In the genomic region with DNA sequence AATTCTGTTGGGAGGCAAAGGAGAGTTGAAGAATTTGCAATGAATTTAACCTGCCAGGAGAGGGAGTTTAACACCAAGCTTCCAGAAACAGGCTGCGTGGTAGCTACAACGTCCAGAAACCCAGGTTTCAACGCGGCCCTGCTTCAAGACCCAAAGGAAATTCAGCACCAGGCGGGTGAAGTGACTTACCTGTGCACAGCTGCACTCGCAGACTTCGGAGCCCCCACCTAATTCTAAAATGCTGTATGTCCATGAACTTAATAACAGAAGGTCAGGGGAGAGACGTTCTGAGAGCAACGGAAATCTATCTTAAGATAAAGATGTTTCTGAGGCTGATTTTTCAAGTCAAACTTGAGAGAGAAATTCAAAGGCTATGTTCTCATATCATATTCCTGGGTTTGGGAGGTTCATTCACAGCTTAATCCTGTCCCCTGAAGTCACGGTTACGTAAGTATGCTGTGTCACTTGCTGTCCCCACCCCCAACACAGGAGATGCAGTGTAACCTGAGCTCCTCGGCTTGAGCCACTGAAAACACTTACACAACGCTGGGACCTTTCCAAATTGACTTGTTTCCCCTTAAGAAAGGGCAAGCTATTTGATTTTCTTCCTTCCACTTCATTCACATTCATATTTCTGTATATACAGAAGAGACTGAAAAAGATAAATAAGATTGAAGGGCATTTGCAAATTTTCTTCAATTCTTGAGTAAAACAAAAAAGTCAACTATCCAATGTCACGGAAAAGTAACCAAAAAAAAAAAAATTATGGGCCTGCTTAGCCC, we compare ENCODE assay signal across 1 cellular context.
TF ChIP-seq lines count a peak whose summit lies in the region.

No MANE protein-coding gene starts in this region.

TF ChIP-seq in K562, 482 proteins besides CTCF, POLR2A, EP300 and RAD21 (continued from another document and continues in another):
- TF ChIP-seq, protein P1, sequence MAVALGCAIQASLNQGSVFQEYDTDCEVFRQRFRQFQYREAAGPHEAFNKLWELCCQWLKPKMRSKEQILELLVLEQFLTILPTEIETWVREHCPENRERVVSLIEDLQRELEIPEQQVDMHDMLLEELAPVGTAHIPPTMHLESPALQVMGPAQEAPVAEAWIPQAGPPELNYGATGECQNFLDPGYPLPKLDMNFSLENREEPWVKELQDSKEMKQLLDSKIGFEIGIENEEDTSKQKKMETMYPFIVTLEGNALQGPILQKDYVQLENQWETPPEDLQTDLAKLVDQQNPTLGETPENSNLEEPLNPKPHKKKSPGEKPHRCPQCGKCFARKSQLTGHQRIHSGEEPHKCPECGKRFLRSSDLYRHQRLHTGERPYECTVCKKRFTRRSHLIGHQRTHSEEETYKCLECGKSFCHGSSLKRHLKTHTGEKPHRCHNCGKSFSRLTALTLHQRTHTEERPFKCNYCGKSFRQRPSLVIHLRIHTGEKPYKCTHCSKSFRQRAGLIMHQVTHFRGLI (CRISPR knock-in tag; IDR thresholded peaks at IDR 0.05) = 0 out of 2 replicates have a peak, but pooled peaks have one; percentile 16
- TF ChIP-seq SIX5 (IDR thresholded peaks at IDR 0.05; ENCODE audit: borderline replicate concordance in 1 of 2, insufficient read depth in 1 of 2, low read depth in 1 of 2, low read length in 2 of 2) (no peak), ZNF76 (CRISPR knock-in tag; IDR thresholded peaks at IDR 0.05; ENCODE audit: borderline replicate concordance) (no peak), NUFIP1 (IDR thresholded peaks at IDR 0.05; ENCODE audit: partially characterized antibody) (no peak), JUN (IDR thresholded peaks at IDR 0.05; ENCODE audit: borderline replicate concordance, low read depth, low read length) (peak; percentile 85), JUN (CRISPR knock-in tag; IDR thresholded peaks at IDR 0.05; ENCODE audit: borderline replicate concordance) (no peak), MYNN (IDR thresholded peaks at IDR 0.05) (no peak), MYNN (CRISPR knock-in tag; IDR thresholded peaks at IDR 0.05) (no peak), MCM2 (IDR thresholded peaks at IDR 0.05; ENCODE audit: low read depth) (no peak), DNMT1 (IDR thresholded peaks at IDR 0.05) (no peak), CREB1 (IDR thresholded peaks at IDR 0.05) (peak; percentile 75), CREB1 (CRISPR knock-in tag; IDR thresholded peaks at IDR 0.05) (peak; percentile 13; the same call in 1 of the 2 replicates), ZNF282 (CRISPR knock-in tag; IDR thresholded peaks at IDR 0.05) (no peak), NCOR1 (IDR thresholded peaks at IDR 0.05) (peak; percentile 49), RNF2 (IDR thresholded peaks at IDR 0.05) (peak; percentile 87), RBM17 (IDR thresholded peaks at IDR 0.05; ENCODE audit: borderline replicate concordance, low read depth, low read length) (no peak), ZNF3 (CRISPR knock-in tag; IDR thresholded peaks at IDR 0.05) (no peak), SNIP1 (IDR thresholded peaks at IDR 0.05; ENCODE audit: low read depth) (no peak), ETV6 (IDR thresholded peaks at IDR 0.05; ENCODE audit: borderline replicate concordance in 1 of 2, low read depth in 2 of 2, low read length in 1 of 2) (no peak), ETV6 (CRISPR knock-in tag; IDR thresholded peaks at IDR 0.05; ENCODE audit: borderline replicate concordance) (no peak), NFIC (IDR thresholded peaks at IDR 0.05) (peak; percentile 53), KAT8 (IDR thresholded peaks at IDR 0.05; ENCODE audit: low read depth) (no peak), DIDO1 (tag; IDR thresholded peaks at IDR 0.05; ENCODE audit: low read depth) (peak; percentile 14; the same call in 1 of the 2 replicates), THRAP3 (IDR thresholded peaks at IDR 0.05; ENCODE audit: borderline replicate concordance) (no peak; the same call in 1 of the 2 replicates), BMI1 (IDR thresholded peaks at IDR 0.05; ENCODE audit: low read length) (no peak), HNRNPLL (IDR thresholded peaks at IDR 0.05; ENCODE audit: low read depth, low read length, poor library complexity, severe bottlenecking) (no peak), CBX5 (IDR thresholded peaks at IDR 0.05; ENCODE audit: borderline replicate concordance, low read depth) (no peak), HDAC8 (tag; IDR thresholded peaks at IDR 0.05) (no peak), GATA2 (CRISPR knock-in tag; IDR thresholded peaks at IDR 0.05) (no peak), ATF7 (IDR thresholded peaks at IDR 0.05) (peak; percentile 87), NR2C1 (IDR thresholded peaks at IDR 0.05) (peak; percentile 10; the same call in 1 of the 2 replicates), NR2C1 (tag; IDR thresholded peaks at IDR 0.05) (no peak; the same call in none of the 2 replicates), MYC (IDR thresholded peaks at IDR 0.05; ENCODE audit: low read depth, low read length) (peak; percentile 75), MYC (CRISPR knock-in tag; IDR thresholded peaks at IDR 0.05; ENCODE audit: borderline replicate concordance, low read depth) (no peak), ZNF780A (CRISPR knock-in tag; IDR thresholded peaks at IDR 0.05) (no peak), ZNF695 (CRISPR knock-in tag; IDR thresholded peaks at IDR 0.05) (no peak), HDGF (IDR thresholded peaks at IDR 0.05) (no peak), HOXB6 (CRISPR knock-in tag; IDR thresholded peaks at IDR 0.05; ENCODE audit: borderline replicate concordance) (no peak), SRSF7 (optimal IDR thresholded peaks at IDR 0.05; ENCODE audit: low read depth, low read length) (no peak), KDM1A (IDR thresholded peaks at IDR 0.05) (no peak), LARP7 (IDR thresholded peaks at IDR 0.05) (0 out of 2 replicates have a peak, but pooled peaks have one; percentile 53), NCOA4 (IDR thresholded peaks at IDR 0.05; ENCODE audit: partially characterized antibody) (no peak), ZNF24 (IDR thresholded peaks at IDR 0.05) (no peak), RBM22 (IDR thresholded peaks at IDR 0.05; ENCODE audit: low read depth, low read length, poor library complexity, severe bottlenecking) (no peak), ZKSCAN8 (CRISPR knock-in tag; IDR thresholded peaks at IDR 0.05) (no peak), BHLHE40 (IDR thresholded peaks at IDR 0.05; ENCODE audit: low read length) (peak; percentile 43; the same call in 1 of the 2 replicates), SLC30A9 (CRISPR knock-in tag; IDR thresholded peaks at IDR 0.05) (no peak), XRCC4 (IDR thresholded peaks at IDR 0.05; ENCODE audit: extremely low read depth, insufficient read depth, insufficient read length) (no peak), RBM39 (optimal IDR thresholded peaks at IDR 0.05; ENCODE audit: low read depth, low read length) (no peak), FOXP1 (CRISPR knock-in tag; IDR thresholded peaks at IDR 0.05) (no peak), PHF8 (IDR thresholded peaks at IDR 0.05; ENCODE audit: borderline replicate concordance, low read length) (no peak), ASH1L (IDR thresholded peaks at IDR 0.05; ENCODE audit: borderline replicate concordance, low read depth, partially characterized antibody) (no peak), CBFA2T2 (conservative IDR thresholded peaks at IDR 0.05) (no peak), NELFE (IDR thresholded peaks at IDR 0.05; ENCODE audit: insufficient read depth, insufficient read length) (no peak), ZNF165 (CRISPR knock-in tag; IDR thresholded peaks at IDR 0.05; ENCODE audit: borderline replicate concordance) (no peak)
- TF ChIP-seq, protein P2, sequence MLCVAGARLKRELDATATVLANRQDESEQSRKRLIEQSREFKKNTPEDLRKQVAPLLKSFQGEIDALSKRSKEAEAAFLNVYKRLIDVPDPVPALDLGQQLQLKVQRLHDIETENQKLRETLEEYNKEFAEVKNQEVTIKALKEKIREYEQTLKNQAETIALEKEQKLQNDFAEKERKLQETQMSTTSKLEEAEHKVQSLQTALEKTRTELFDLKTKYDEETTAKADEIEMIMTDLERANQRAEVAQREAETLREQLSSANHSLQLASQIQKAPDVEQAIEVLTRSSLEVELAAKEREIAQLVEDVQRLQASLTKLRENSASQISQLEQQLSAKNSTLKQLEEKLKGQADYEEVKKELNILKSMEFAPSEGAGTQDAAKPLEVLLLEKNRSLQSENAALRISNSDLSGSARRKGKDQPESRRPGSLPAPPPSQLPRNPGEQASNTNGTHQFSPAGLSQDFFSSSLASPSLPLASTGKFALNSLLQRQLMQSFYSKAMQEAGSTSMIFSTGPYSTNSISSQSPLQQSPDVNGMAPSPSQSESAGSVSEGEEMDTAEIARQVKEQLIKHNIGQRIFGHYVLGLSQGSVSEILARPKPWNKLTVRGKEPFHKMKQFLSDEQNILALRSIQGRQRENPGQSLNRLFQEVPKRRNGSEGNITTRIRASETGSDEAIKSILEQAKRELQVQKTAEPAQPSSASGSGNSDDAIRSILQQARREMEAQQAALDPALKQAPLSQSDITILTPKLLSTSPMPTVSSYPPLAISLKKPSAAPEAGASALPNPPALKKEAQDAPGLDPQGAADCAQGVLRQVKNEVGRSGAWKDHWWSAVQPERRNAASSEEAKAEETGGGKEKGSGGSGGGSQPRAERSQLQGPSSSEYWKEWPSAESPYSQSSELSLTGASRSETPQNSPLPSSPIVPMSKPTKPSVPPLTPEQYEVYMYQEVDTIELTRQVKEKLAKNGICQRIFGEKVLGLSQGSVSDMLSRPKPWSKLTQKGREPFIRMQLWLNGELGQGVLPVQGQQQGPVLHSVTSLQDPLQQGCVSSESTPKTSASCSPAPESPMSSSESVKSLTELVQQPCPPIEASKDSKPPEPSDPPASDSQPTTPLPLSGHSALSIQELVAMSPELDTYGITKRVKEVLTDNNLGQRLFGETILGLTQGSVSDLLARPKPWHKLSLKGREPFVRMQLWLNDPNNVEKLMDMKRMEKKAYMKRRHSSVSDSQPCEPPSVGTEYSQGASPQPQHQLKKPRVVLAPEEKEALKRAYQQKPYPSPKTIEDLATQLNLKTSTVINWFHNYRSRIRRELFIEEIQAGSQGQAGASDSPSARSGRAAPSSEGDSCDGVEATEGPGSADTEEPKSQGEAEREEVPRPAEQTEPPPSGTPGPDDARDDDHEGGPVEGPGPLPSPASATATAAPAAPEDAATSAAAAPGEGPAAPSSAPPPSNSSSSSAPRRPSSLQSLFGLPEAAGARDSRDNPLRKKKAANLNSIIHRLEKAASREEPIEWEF (CRISPR knock-in tag; IDR thresholded peaks at IDR 0.05) = no peak
- TF ChIP-seq, protein P3, sequence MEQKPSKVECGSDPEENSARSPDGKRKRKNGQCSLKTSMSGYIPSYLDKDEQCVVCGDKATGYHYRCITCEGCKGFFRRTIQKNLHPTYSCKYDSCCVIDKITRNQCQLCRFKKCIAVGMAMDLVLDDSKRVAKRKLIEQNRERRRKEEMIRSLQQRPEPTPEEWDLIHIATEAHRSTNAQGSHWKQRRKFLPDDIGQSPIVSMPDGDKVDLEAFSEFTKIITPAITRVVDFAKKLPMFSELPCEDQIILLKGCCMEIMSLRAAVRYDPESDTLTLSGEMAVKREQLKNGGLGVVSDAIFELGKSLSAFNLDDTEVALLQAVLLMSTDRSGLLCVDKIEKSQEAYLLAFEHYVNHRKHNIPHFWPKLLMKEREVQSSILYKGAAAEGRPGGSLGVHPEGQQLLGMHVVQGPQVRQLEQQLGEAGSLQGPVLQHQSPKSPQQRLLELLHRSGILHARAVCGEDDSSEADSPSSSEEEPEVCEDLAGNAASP (IDR thresholded peaks at IDR 0.05) = no peak
- TF ChIP-seq, protein P4, sequence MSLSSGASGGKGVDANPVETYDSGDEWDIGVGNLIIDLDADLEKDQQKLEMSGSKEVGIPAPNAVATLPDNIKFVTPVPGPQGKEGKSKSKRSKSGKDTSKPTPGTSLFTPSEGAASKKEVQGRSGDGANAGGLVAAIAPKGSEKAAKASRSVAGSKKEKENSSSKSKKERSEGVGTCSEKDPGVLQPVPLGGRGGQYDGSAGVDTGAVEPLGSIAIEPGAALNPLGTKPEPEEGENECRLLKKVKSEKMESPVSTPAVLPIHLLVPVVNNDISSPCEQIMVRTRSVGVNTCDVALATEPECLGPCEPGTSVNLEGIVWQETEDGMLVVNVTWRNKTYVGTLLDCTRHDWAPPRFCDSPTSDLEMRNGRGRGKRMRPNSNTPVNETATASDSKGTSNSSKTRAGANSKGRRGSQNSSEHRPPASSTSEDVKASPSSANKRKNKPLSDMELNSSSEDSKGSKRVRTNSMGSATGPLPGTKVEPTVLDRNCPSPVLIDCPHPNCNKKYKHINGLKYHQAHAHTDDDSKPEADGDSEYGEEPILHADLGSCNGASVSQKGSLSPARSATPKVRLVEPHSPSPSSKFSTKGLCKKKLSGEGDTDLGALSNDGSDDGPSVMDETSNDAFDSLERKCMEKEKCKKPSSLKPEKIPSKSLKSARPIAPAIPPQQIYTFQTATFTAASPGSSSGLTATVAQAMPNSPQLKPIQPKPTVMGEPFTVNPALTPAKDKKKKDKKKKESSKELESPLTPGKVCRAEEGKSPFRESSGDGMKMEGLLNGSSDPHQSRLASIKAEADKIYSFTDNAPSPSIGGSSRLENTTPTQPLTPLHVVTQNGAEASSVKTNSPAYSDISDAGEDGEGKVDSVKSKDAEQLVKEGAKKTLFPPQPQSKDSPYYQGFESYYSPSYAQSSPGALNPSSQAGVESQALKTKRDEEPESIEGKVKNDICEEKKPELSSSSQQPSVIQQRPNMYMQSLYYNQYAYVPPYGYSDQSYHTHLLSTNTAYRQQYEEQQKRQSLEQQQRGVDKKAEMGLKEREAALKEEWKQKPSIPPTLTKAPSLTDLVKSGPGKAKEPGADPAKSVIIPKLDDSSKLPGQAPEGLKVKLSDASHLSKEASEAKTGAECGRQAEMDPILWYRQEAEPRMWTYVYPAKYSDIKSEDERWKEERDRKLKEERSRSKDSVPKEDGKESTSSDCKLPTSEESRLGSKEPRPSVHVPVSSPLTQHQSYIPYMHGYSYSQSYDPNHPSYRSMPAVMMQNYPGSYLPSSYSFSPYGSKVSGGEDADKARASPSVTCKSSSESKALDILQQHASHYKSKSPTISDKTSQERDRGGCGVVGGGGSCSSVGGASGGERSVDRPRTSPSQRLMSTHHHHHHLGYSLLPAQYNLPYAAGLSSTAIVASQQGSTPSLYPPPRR (CRISPR knock-in tag; IDR thresholded peaks at IDR 0.05; ENCODE audit: borderline replicate concordance) = no peak
- TF ChIP-seq, protein P5, sequence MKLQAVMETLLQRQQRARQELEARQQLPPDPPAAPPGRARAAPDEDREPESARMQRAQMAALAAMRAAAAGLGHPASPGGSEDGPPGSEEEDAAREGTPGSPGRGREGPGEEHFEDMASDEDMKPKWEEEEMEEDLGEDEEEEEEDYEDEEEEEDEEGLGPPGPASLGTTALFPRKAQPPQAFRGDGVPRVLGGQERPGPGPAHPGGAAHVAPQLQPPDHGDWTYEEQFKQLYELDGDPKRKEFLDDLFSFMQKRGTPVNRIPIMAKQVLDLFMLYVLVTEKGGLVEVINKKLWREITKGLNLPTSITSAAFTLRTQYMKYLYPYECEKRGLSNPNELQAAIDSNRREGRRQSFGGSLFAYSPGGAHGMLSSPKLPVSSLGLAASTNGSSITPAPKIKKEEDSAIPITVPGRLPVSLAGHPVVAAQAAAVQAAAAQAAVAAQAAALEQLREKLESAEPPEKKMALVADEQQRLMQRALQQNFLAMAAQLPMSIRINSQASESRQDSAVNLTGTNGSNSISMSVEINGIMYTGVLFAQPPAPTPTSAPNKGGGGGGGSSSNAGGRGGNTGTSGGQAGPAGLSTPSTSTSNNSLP (IDR thresholded peaks at IDR 0.05; ENCODE audit: borderline replicate concordance, low read depth, low read length) = no peak
